ENCODE assay signal across 1 cellular context in genomic region chr3:131026321-131027151, GRCh38.
A peak's percentile ranks its signal among the peaks of the same experiment; 100 is the strongest.
TF ChIP-seq lines count a peak whose summit lies in the region.

Gene ASTE1, minus strand, starts transcription at chr3:131026825. Its CDS starts 1,519 bp downstream, at chr3:131025306.
Gene NEK11, plus strand, starts transcription at chr3:131026877. Its CDS starts 2,832 bp downstream, at chr3:131029709.

TF ChIP-seq in K562, 482 proteins besides CTCF, POLR2A, EP300 and RAD21 (continued from another document and continues in another):
- TF ChIP-seq HOMEZ (CRISPR knock-in tag; IDR thresholded peaks at IDR 0.05) = no peak
- TF ChIP-seq KDM1A (IDR thresholded peaks at IDR 0.05) = no peak
- no peak for TF ChIP-seq DDX20 (tag; IDR thresholded peaks at IDR 0.05; ENCODE audit: low read depth)
- no peak for TF ChIP-seq ZKSCAN3 (CRISPR knock-in tag; IDR thresholded peaks at IDR 0.05)
- no peak for TF ChIP-seq PHB (CRISPR knock-in tag; IDR thresholded peaks at IDR 0.05)
- no peak for TF ChIP-seq XRCC5 (IDR thresholded peaks at IDR 0.05; ENCODE audit: low read depth, low read length)
- no peak for TF ChIP-seq ARID2 (IDR thresholded peaks at IDR 0.05)
- TF ChIP-seq SOX6 (IDR thresholded peaks at IDR 0.05) = no peak
- TF ChIP-seq NR0B1 (IDR thresholded peaks at IDR 0.05; ENCODE audit: partially characterized antibody) = no peak
- no peak for TF ChIP-seq ARID1B (IDR thresholded peaks at IDR 0.05)
- peak in 1 of 2 experiments; percentile 68; a peak in 1 of 4 replicates for TF ChIP-seq ZNF639 (CRISPR knock-in tag; conservative IDR thresholded peaks at IDR 0.05 in 1 of 2, IDR thresholded peaks at IDR 0.05 in 1 of 2)
- no peak for TF ChIP-seq ARHGAP35 (IDR thresholded peaks at IDR 0.05; ENCODE audit: partially characterized antibody)
- TF ChIP-seq ZMIZ1 (IDR thresholded peaks at IDR 0.05; ENCODE audit: low read depth in 2 of 2, low read length in 2 of 2) = no peak; a peak in 1 of 4 replicates
- TF ChIP-seq NR2C1 (IDR thresholded peaks at IDR 0.05) = no peak
- TF ChIP-seq NR2C1 (tag; IDR thresholded peaks at IDR 0.05) = peak; percentile 43; the same call in 1 of the 2 replicates
- TF ChIP-seq ZNF518B (CRISPR knock-in tag; IDR thresholded peaks at IDR 0.05) = no peak
- TF ChIP-seq POLR2H (tag; IDR thresholded peaks at IDR 0.05; ENCODE audit: low read depth) = no peak
- TF ChIP-seq ZNF551 (CRISPR knock-in tag; IDR thresholded peaks at IDR 0.05) = no peak
- no peak for TF ChIP-seq CLOCK (CRISPR knock-in tag; IDR thresholded peaks at IDR 0.05; ENCODE audit: borderline replicate concordance)
- TF ChIP-seq HMBOX1 (IDR thresholded peaks at IDR 0.05) = no peak
- 0 out of 2 replicates have a peak, but pooled peaks have one; percentile 20 for TF ChIP-seq RNF2 (IDR thresholded peaks at IDR 0.05)
- no peak for TF ChIP-seq STAG1 (CRISPR knock-in tag; IDR thresholded peaks at IDR 0.05; ENCODE audit: borderline replicate concordance)
- TF ChIP-seq ELF1 (tag; IDR thresholded peaks at IDR 0.05) = peak; percentile 96
- no peak for TF ChIP-seq RBM25 (IDR thresholded peaks at IDR 0.05; ENCODE audit: low read depth, low read length, severe bottlenecking)
- TF ChIP-seq CCNT2 (IDR thresholded peaks at IDR 0.05; ENCODE audit: borderline replicate concordance, extremely low read depth, insufficient read length, low read depth, low read length) = peak; percentile 46
- peak; percentile 87 for TF ChIP-seq L3MBTL2 (IDR thresholded peaks at IDR 0.05)
- no peak for TF ChIP-seq ZNF444 (CRISPR knock-in tag; IDR thresholded peaks at IDR 0.05)
- no peak for TF ChIP-seq TSHZ1 (CRISPR knock-in tag; IDR thresholded peaks at IDR 0.05)
- no peak for TF ChIP-seq HLTF (IDR thresholded peaks at IDR 0.05)
- TF ChIP-seq CREM (IDR thresholded peaks at IDR 0.05; ENCODE audit: low read depth) = peak; percentile 58
- TF ChIP-seq SRSF1 (IDR thresholded peaks at IDR 0.05; ENCODE audit: low read depth, low read length) = no peak
- no peak for TF ChIP-seq ZBTB5 (IDR thresholded peaks at IDR 0.05)
- no peak for TF ChIP-seq BRF2 (IDR thresholded peaks at IDR 0.05; ENCODE audit: borderline replicate concordance, insufficient read depth, insufficient read length)
- no peak for TF ChIP-seq ZNF324 (CRISPR knock-in tag; IDR thresholded peaks at IDR 0.05)
- no peak for TF ChIP-seq ATF1 (CRISPR knock-in tag; IDR thresholded peaks at IDR 0.05)
- peak; percentile 75 for TF ChIP-seq ATF1 (tag; IDR thresholded peaks at IDR 0.05)
- TF ChIP-seq CBFA2T3 (IDR thresholded peaks at IDR 0.05) = no peak
- TF ChIP-seq RBM34 (IDR thresholded peaks at IDR 0.05; ENCODE audit: borderline replicate concordance, insufficient read depth, low read length) = no peak
- no peak for TF ChIP-seq ZNF239 (CRISPR knock-in tag; IDR thresholded peaks at IDR 0.05)
